23 cellular contexts compared by ENCODE assay signal in genomic region chr3:136645915-136646314, GRCh38.
DNase-seq lines count a peak whose midpoint lies in the region; ATAC-seq and TF ChIP-seq lines count a peak whose summit lies in the region.
"Had no signal": no experiment of that assay in that cellular context is flagged by ENCODE, and none has a peak within 500 bp of the region (broad histone marks: within the 10 kb centered on the region; RNA-seq: fewer than 3 reads in every experiment).

No MANE protein-coding gene starts in this region.

- ATAC-seq in GM18505 (IDR thresholded peaks at IDR 0.05; ENCODE audit: unreplicated experiment) (peak; percentile 79), GM19463 (IDR thresholded peaks at IDR 0.05; ENCODE audit: unreplicated experiment) (peak; percentile 75), HG03064 (IDR thresholded peaks at IDR 0.05; ENCODE audit: low read depth, unreplicated experiment) (peak; percentile 64), GM21515 (IDR thresholded peaks at IDR 0.05; ENCODE audit: unreplicated experiment) (no peak)
- ATAC-seq: activated T-helper 17 cell treated with anti-CD3 and anti-CD28 coated beads, Interleukin-2, amount 50 U/mL, for 72 hours; esophagus mucosa; GM23338; pancreas; PC-3 had no signal

- no peak overlapping the region for H2AFZ ChIP-seq in Loucy (ENCODE audit: low read length)
- H2AFZ ChIP-seq: GM23338 had no signal

- H3F3A ChIP-seq in Loucy (ENCODE audit: low read depth): no peaks in the 10 kb centered on the region

- peaks cover 96% of the 10 kb centered on the region for H3K79me2 ChIP-seq in Loucy (ENCODE audit: insufficient read depth, low read length)

- peaks cover 10% of the 10 kb centered on the region for H4K20me1 ChIP-seq in Loucy (ENCODE audit: insufficient read depth, low read length, poor library complexity, severe bottlenecking)

- CTCF ChIA-PET in activated CD4-positive, alpha-beta T cell treated with anti-CD3 and anti-CD28 coated beads, Interleukin-2, amount 10 ng/mL, durations not matched to agents 7 days and 5 days (lab: Charles Lee): interaction anchor here (1.2 kb wide), 1 partner anchor 8 kb away, joined by 4 read pairs; no protein-coding TSS in a partner anchor

- no peak for TF ChIP-seq POLR2A in GM18505 (IDR thresholded peaks at IDR 0.05; ENCODE audit: borderline replicate concordance, extremely low read depth, insufficient read depth, insufficient read length)

- no peaks in the 10 kb centered on the region for H3K27me3 Mint-ChIP-seq in activated CD4-positive, alpha-beta T cell treated with anti-CD3 and anti-CD28 coated beads, Interleukin-2, amount 10 ng/mL, durations not matched to agents 7 days and 5 days
- H3K27me3 Mint-ChIP-seq in glutamatergic neuron (ENCODE audit: unreplicated experiment): no peaks in the 10 kb centered on the region
- H3K27me3 Mint-ChIP-seq: activated T-helper 17 cell treated with anti-CD3 and anti-CD28 coated beads, Interleukin-2, amount 50 U/mL, for 72 hours; CD4-positive, alpha-beta memory T cell had no signal

- DNase-seq in activated CD4-positive, alpha-beta T cell treated with anti-CD3 and anti-CD28 coated beads, Interleukin-2, amount 10 ng/mL, durations not matched to agents 7 days and 5 days: no peak
- no peak for DNase-seq in NCI-H510A (lab: John Stamatoyannopoulos, UW)
- no peak for DNase-seq in glutamatergic neuron
- DNase-seq: activated CD4-positive, CD25-positive, alpha-beta regulatory T cell treated with anti-CD3 and anti-CD28 coated beads, Interleukin-2, amount 50 U/mL, for 72 hours; adrenal gland; CD4-positive, alpha-beta memory T cell; left ventricle myocardium inferior; NCI-H1105; NCI-H748 treated with DMSO at 0.1 percent for 48 hours; pancreas; PC-3; SJCRH30; stimulated activated CD4-positive, alpha-beta T cell treated with anti-CD3 and anti-CD28 coated beads, Interleukin-2, amount 100 ng/mL, for 48 hours; substantia nigra had no signal

- no peaks in the 10 kb centered on the region for H3K9me3 ChIP-seq in Loucy (ENCODE audit: insufficient read depth, low read depth, low read length)
- H3K9me3 ChIP-seq: adrenal gland, left ventricle myocardium inferior, pancreas, SJCRH30 had no signal

- no peak overlapping the region for H3K9ac ChIP-seq in Loucy (ENCODE audit: low read depth, low read length, poor library complexity, severe bottlenecking)
- H3K9ac ChIP-seq: KMS-11 had no signal

- no peaks in the 10 kb centered on the region for H3K36me3 ChIP-seq in Loucy (ENCODE audit: insufficient read depth, low read length)
- H3K36me3 ChIP-seq: adrenal gland, left ventricle myocardium inferior, pancreas, SJCRH30 had no signal

- no peak overlapping the region for H3K4me3 Mint-ChIP-seq in activated CD4-positive, alpha-beta T cell treated with anti-CD3 and anti-CD28 coated beads, Interleukin-2, amount 10 ng/mL, durations not matched to agents 7 days and 5 days
- no peak overlapping the region for H3K4me3 Mint-ChIP-seq in glutamatergic neuron (ENCODE audit: unreplicated experiment)
- H3K4me3 Mint-ChIP-seq: activated T-helper 17 cell treated with anti-CD3 and anti-CD28 coated beads, Interleukin-2, amount 50 U/mL, for 72 hours; GM23338 had no signal

- no peaks in the 10 kb centered on the region for H3K27me3 ChIP-seq in Loucy (ENCODE audit: insufficient read depth, low read length, poor library complexity, severe bottlenecking)
- H3K27me3 ChIP-seq: adrenal gland, pancreas, SJCRH30 had no signal

- H3K9me2 ChIP-seq in Loucy (replicated peaks; ENCODE audit: low read depth, low read length): no peaks in the 10 kb centered on the region

- H3K4me1 ChIP-seq in Loucy (ENCODE audit: insufficient read depth, low read length, poor library complexity, severe bottlenecking): peaks cover 26% of the 10 kb centered on the region
- H3K4me1 ChIP-seq: SJCRH30 had no signal

- H3K27ac Mint-ChIP-seq in activated CD4-positive, alpha-beta T cell treated with anti-CD3 and anti-CD28 coated beads, Interleukin-2, amount 10 ng/mL, durations not matched to agents 7 days and 5 days: no peak overlapping the region
- H3K27ac Mint-ChIP-seq in glutamatergic neuron (ENCODE audit: unreplicated experiment): no peak overlapping the region
- H3K27ac Mint-ChIP-seq: activated T-helper 17 cell treated with anti-CD3 and anti-CD28 coated beads, Interleukin-2, amount 50 U/mL, for 72 hours; GM23338 had no signal

- TF ChIP-seq CTCF in Loucy (conservative IDR thresholded peaks at IDR 0.05; ENCODE audit: low read length) (no peak), glutamatergic neuron (IDR thresholded peaks at IDR 0.05; ENCODE audit: partially characterized antibody, unreplicated experiment) (no peak)

- H3K9me3 Mint-ChIP-seq in activated CD4-positive, alpha-beta T cell treated with anti-CD3 and anti-CD28 coated beads, Interleukin-2, amount 10 ng/mL, durations not matched to agents 7 days and 5 days: peaks cover 4% of the 10 kb centered on the region
- H3K9me3 Mint-ChIP-seq in glutamatergic neuron (ENCODE audit: unreplicated experiment): no peaks in the 10 kb centered on the region
- H3K9me3 Mint-ChIP-seq: activated T-helper 17 cell treated with anti-CD3 and anti-CD28 coated beads, Interleukin-2, amount 50 U/mL, for 72 hours; CD4-positive, alpha-beta memory T cell; GM23338 had no signal

- no peak overlapping the region for H3K4me3 ChIP-seq in Loucy (ENCODE audit: low read length, poor library complexity, severe bottlenecking)
- H3K4me3 ChIP-seq: adrenal gland, GM23338, left ventricle myocardium inferior, pancreas, SJCRH30 had no signal

- POLR2A ChIA-PET in activated CD4-positive, alpha-beta T cell treated with anti-CD3 and anti-CD28 coated beads, Interleukin-2, amount 10 ng/mL, durations not matched to agents 7 days and 5 days (lab: Charles Lee): no interaction called here

- peak overlapping the region; percentile 34 for H3K4me2 ChIP-seq in Loucy (ENCODE audit: low read depth, low read length, poor library complexity, severe bottlenecking)
- H3K4me2 ChIP-seq: GM23338, KMS-11 had no signal

- peaks cover 18% of the 10 kb centered on the region for H3K36me3 Mint-ChIP-seq in activated CD4-positive, alpha-beta T cell treated with anti-CD3 and anti-CD28 coated beads, Interleukin-2, amount 10 ng/mL, durations not matched to agents 7 days and 5 days (ENCODE audit: low read depth)
- no peaks in the 10 kb centered on the region for H3K36me3 Mint-ChIP-seq in glutamatergic neuron (ENCODE audit: unreplicated experiment)

- H3K4me1 Mint-ChIP-seq in activated CD4-positive, alpha-beta T cell treated with anti-CD3 and anti-CD28 coated beads, Interleukin-2, amount 10 ng/mL, durations not matched to agents 7 days and 5 days: peaks cover 10% of the 10 kb centered on the region
- H3K4me1 Mint-ChIP-seq in glutamatergic neuron (ENCODE audit: low read depth, unreplicated experiment): no peaks in the 10 kb centered on the region
- H3K4me1 Mint-ChIP-seq: GM23338 had no signal
